23 cellular contexts compared by ENCODE assay signal in genomic region chr6:166839569-166839968, GRCh38.
"Had no signal": no experiment of that assay in that cellular context is flagged by ENCODE, and none has a peak within 500 bp of the region (broad histone marks: within the 10 kb centered on the region; RNA-seq: fewer than 3 reads in every experiment).

No MANE protein-coding gene starts in this region.

- H3K4me3 ChIP-seq: coronary artery, esophagus muscularis mucosa, lung, ovary, sigmoid colon, stomach, tibial artery had no signal

- ATAC-seq: left colon; naive thymus-derived CD4-positive, alpha-beta T cell; stimulated activated effector memory CD8-positive, alpha-beta T cell treated with anti-CD3 and anti-CD28 coated beads, Interleukin-12 subunit alpha, Interleukin-12 subunit beta, amount 100 ng/mL, for 72 hours had no signal

- H3K4me1 ChIP-seq: stomach, tibial artery had no signal

- H3K9me3 ChIP-seq: esophagus muscularis mucosa, ovary, sigmoid colon, stomach, tibial artery had no signal

- H3K27me3 ChIP-seq: esophagus muscularis mucosa, ovary, sigmoid colon, stomach, tibial artery had no signal

- H3K27ac ChIP-seq: coronary artery, esophagus muscularis mucosa, ovary, sigmoid colon, stomach, tibial artery had no signal

- DNase-seq: dermis blood vessel endothelial cell; effector memory CD4-positive, alpha-beta T cell; foreskin melanocyte; immature natural killer cell; islet precursor cell; kidney glomerular epithelial cell; left colon; mesendoderm; midbrain; naive thymus-derived CD4-positive, alpha-beta T cell; occipital lobe; ovary; retina; sigmoid colon; stimulated activated CD4-positive, alpha-beta T cell treated with anti-CD3 and anti-CD28 coated beads, Interleukin-2, amount 100 ng/mL, for 24 hours; stimulated activated CD4-positive, alpha-beta T cell treated with anti-CD3 and anti-CD28 coated beads, Interleukin-4, amount 100 ng/mL, for 24 hours; stimulated activated naive CD4-positive, alpha-beta T cell treated with Interleukin-2 at 50 U/mL for 16 hours; stomach; tibial artery had no signal

- H3K36me3 ChIP-seq: esophagus muscularis mucosa, ovary, sigmoid colon, stomach, tibial artery had no signal
